In genomic region chr3:16496008-16496407, GRCh38 we compare ENCODE assay signal across 10 cellular contexts. TPM values are rescaled to one million over a fixed set of nuclear protein-coding genes. Genes with fewer than 3 reads are reported as not detected.
A peak's percentile ranks its signal among the peaks of the same experiment; 100 is the strongest.
DNase-seq lines count a peak whose midpoint lies in the region; ATAC-seq and TF ChIP-seq lines count a peak whose summit lies in the region.
"Had no signal": no experiment of that assay in that cellular context is flagged by ENCODE, and none has a peak within 500 bp of the region (broad histone marks: within the 10 kb centered on the region; RNA-seq: fewer than 3 reads in every experiment).

No MANE protein-coding gene starts in this region.

- DNase-seq in activated naive CD4-positive, alpha-beta T cell treated with anti-CD3 and anti-CD28 coated beads for 36 hours = peak; percentile 21
- DNase-seq in activated naive CD4-positive, alpha-beta T cell treated with Interleukin-2 at 50 U/mL for 16 hours = no peak
- no peak for DNase-seq in Karpas-422
- DNase-seq in stimulated activated naive CD8-positive, alpha-beta T cell treated with anti-CD3 and anti-CD28 coated beads, Interleukin-15, amount 100 ng/mL, for 72 hours = no peak
- DNase-seq in GM23248 = no peak
- no peak for DNase-seq in NCI-H524 treated with DMSO at 0.1 percent for 48 hours (lab: John Stamatoyannopoulos, UW)
- DNase-seq in gastrocnemius medialis = no peak
- DNase-seq: endodermal cell; stimulated activated CD4-positive, alpha-beta T cell treated with anti-CD3 and anti-CD28 coated beads, Interleukin-4, amount 100 ng/mL, for 4 hours had no signal

- H3K4me3 ChIP-seq in Karpas-422 (ENCODE audit: low read length) (peak overlapping the region; percentile 46; the same call in 1 of the 2 replicates), GM23248 (no peak overlapping the region), gastrocnemius medialis (no peak overlapping the region)

- H3K9me3 ChIP-seq in Karpas-422 (ENCODE audit: low read length) = no peaks in the 10 kb centered on the region
- no peaks in the 10 kb centered on the region for H3K9me3 ChIP-seq in GM23248 (ENCODE audit: low read depth)
- H3K9me3 ChIP-seq in gastrocnemius medialis = no peaks in the 10 kb centered on the region

- H3K4me1 Mint-ChIP-seq in activated naive CD4-positive, alpha-beta T cell treated with anti-CD3 and anti-CD28 coated beads for 36 hours (ENCODE audit: low read depth) = peaks cover 59% of the 10 kb centered on the region
- peaks cover 74% of the 10 kb centered on the region for H3K4me1 Mint-ChIP-seq in stimulated activated naive CD8-positive, alpha-beta T cell treated with anti-CD3 and anti-CD28 coated beads, Interleukin-15, amount 100 ng/mL, for 72 hours
- H3K4me1 Mint-ChIP-seq: endodermal cell had no signal

- H3K79me2 ChIP-seq in Karpas-422 (ENCODE audit: low read length) (peaks cover 97% of the 10 kb centered on the region), GM23248 (ENCODE audit: insufficient read depth) (peaks cover 91% of the 10 kb centered on the region)

- H3K36me3 Mint-ChIP-seq in activated naive CD4-positive, alpha-beta T cell treated with anti-CD3 and anti-CD28 coated beads for 36 hours (ENCODE audit: low read depth) = peaks cover 34% of the 10 kb centered on the region

- peak overlapping the region; percentile 74 for H3K4me2 ChIP-seq in Karpas-422 (ENCODE audit: low read depth, low read length, poor library complexity, severe bottlenecking)
- H3K4me2 ChIP-seq in GM23248 (ENCODE audit: unreplicated experiment) = no peak overlapping the region

- in situ Hi-C loops in GM23248 (cut with MboI) = no loop called here
- in situ Hi-C loops in gastrocnemius medialis (cut with MboI; ENCODE audit: low sequenced_read_pairs in 4 of 4) = no loop called here

- H3K36me3 ChIP-seq in Karpas-422 (ENCODE audit: insufficient read depth, low read length) (peaks cover 61% of the 10 kb centered on the region), GM23248 (ENCODE audit: low read depth) (0 out of 2 replicates have a peak, but pooled peaks cover 5% of the 10 kb centered on the region), gastrocnemius medialis (peaks cover 0 to 10% of the 10 kb centered on the region in 2 donors)

- H3K27ac Mint-ChIP-seq in activated naive CD4-positive, alpha-beta T cell treated with anti-CD3 and anti-CD28 coated beads for 36 hours = peak overlapping the region; percentile 46
- no peak overlapping the region for H3K27ac Mint-ChIP-seq in stimulated activated naive CD8-positive, alpha-beta T cell treated with anti-CD3 and anti-CD28 coated beads, Interleukin-15, amount 100 ng/mL, for 72 hours
- H3K27ac Mint-ChIP-seq: endodermal cell had no signal

- intact Hi-C loops in activated naive CD4-positive, alpha-beta T cell treated with anti-CD3 and anti-CD28 coated beads for 36 hours (cut with micrococcal nuclease) = loop anchor here (1.0 kb wide), 3 partner anchors 13 to 25 kb away; no protein-coding TSS in a partner anchor
- intact Hi-C loops in gastrocnemius medialis (cut with DNase I; ENCODE audit: low total_unique reads) = no loop called here

- H3K27me3 Mint-ChIP-seq in activated naive CD4-positive, alpha-beta T cell treated with anti-CD3 and anti-CD28 coated beads for 36 hours (ENCODE audit: low read depth) = no peaks in the 10 kb centered on the region
- no peaks in the 10 kb centered on the region for H3K27me3 Mint-ChIP-seq in stimulated activated naive CD8-positive, alpha-beta T cell treated with anti-CD3 and anti-CD28 coated beads, Interleukin-15, amount 100 ng/mL, for 72 hours

- CTCF ChIA-PET in activated naive CD4-positive, alpha-beta T cell treated with anti-CD3 and anti-CD28 coated beads for 36 hours (lab: Charles Lee) = interaction anchor here (1.5 to 1.9 kb wide), 2 partner anchors 13 to 44 kb away, joined by 4 to 5 read pairs; no protein-coding TSS in a partner anchor

- WGBS in GM23248 (ENCODE audit: low coverage in 1 of 2, low lambda C conversion rate in 2 of 2, missing lambda C conversion rate in 2 of 2), 2 experiments = 97% methylated on average over 2 of the region's 2 CpGs

- H3K9me2 ChIP-seq in Karpas-422 (replicated peaks; ENCODE audit: insufficient read depth, low read length) = no peaks in the 10 kb centered on the region
- no peaks in the 10 kb centered on the region for H3K9me2 ChIP-seq in GM23248 (ENCODE audit: insufficient read depth)

- ATAC-seq in HG02623 (IDR thresholded peaks at IDR 0.05; ENCODE audit: unreplicated experiment) (peak; percentile 17), gastrocnemius medialis (no peak)
- peak; percentile 42 for ATAC-seq in stimulated activated naive CD8-positive, alpha-beta T cell treated with anti-CD3 and anti-CD28 coated beads, Interleukin-15, amount 100 ng/mL, for 72 hours

- no peak for TF ChIP-seq CTCF in gastrocnemius medialis (IDR thresholded peaks at IDR 0.05 in 4 of 5, conservative IDR thresholded peaks at IDR 0.05 in 1 of 5)

- no peak for TF ChIP-seq POLR2A in gastrocnemius medialis (IDR thresholded peaks at IDR 0.05)

- H3K27me3 ChIP-seq in Karpas-422 (ENCODE audit: low read length) (no peaks in the 10 kb centered on the region), GM23248 (replicated peaks; ENCODE audit: insufficient read depth) (no peaks in the 10 kb centered on the region), gastrocnemius medialis (no peaks in the 10 kb centered on the region)

- H3K27ac ChIP-seq in Karpas-422 (ENCODE audit: low read length) (peak overlapping the region; percentile 99), GM23248 (no peak overlapping the region), gastrocnemius medialis (no peak overlapping the region)

- no peaks in the 10 kb centered on the region for H3F3A ChIP-seq in GM23248 (ENCODE audit: insufficient read depth)

- peaks cover 93% of the 10 kb centered on the region for H3K4me1 ChIP-seq in Karpas-422 (ENCODE audit: low read length)
- no peaks in the 10 kb centered on the region for H3K4me1 ChIP-seq in GM23248 (ENCODE audit: insufficient read depth)
- H3K4me1 ChIP-seq in gastrocnemius medialis = peaks cover 0 to 15% of the 10 kb centered on the region in 2 donors

- H2AFZ ChIP-seq in Karpas-422 (ENCODE audit: low read length) = no peak overlapping the region
- H2AFZ ChIP-seq in GM23248 = no peak overlapping the region

- no peaks in the 10 kb centered on the region for H3K9me3 Mint-ChIP-seq in activated naive CD4-positive, alpha-beta T cell treated with anti-CD3 and anti-CD28 coated beads for 36 hours
- no peaks in the 10 kb centered on the region for H3K9me3 Mint-ChIP-seq in stimulated activated naive CD8-positive, alpha-beta T cell treated with anti-CD3 and anti-CD28 coated beads, Interleukin-15, amount 100 ng/mL, for 72 hours

- peak overlapping the region; percentile 58 for H3K9ac ChIP-seq in Karpas-422 (ENCODE audit: low read length)
- no peak overlapping the region for H3K9ac ChIP-seq in GM23248

- H4K20me1 ChIP-seq in Karpas-422 (ENCODE audit: insufficient read depth, low read depth, low read length) (peaks cover 23% of the 10 kb centered on the region; the same call in 1 of the 2 replicates), GM23248 (ENCODE audit: insufficient read depth) (peaks cover 7% of the 10 kb centered on the region)

- peak overlapping the region; percentile 1 for H3K4me3 Mint-ChIP-seq in activated naive CD4-positive, alpha-beta T cell treated with anti-CD3 and anti-CD28 coated beads for 36 hours
- peak overlapping the region in 1 of 2 donors; percentile 28 for H3K4me3 Mint-ChIP-seq in stimulated activated naive CD8-positive, alpha-beta T cell treated with anti-CD3 and anti-CD28 coated beads, Interleukin-15, amount 100 ng/mL, for 72 hours
- H3K4me3 Mint-ChIP-seq: endodermal cell had no signal

RNA-seq across cellular contexts. Expression of gene RFTN1, which starts 17.5 kb away (rescaled TPM):
- total RNA-seq in activated naive CD4-positive, alpha-beta T cell treated with anti-CD3 and anti-CD28 coated beads for 36 hours = 100 to 1,000 TPM in 1 of 2 experiments, 10 to 100 TPM in 1; 95.9 to 109 TPM
- 291 and 375 TPM in 2 replicates for total RNA-seq in Karpas-422 (2014; rRNA removed; shearing (Covaris generic); ENCODE audit: low replicate concordance)
- 62.3 and 77.7 TPM in 2 replicates for total RNA-seq in GM23248 (2014; rRNA removed; shearing (Covaris generic))
- polyA plus RNA-seq in GM23248 (2016; fragmentation: Nextera tagmentation; extraction: Ambion mirVana) = 42.9 and 43.1 TPM in 2 replicates
- 10 to 100 TPM; 10.7 to 22.8 (median 11.7) TPM for total RNA-seq in gastrocnemius medialis

Comparison
In these comparisons a context has a peak if more than half of its experiments do, and no peak if none do; other contexts are left out.
1. ATAC-seq: peak in HG02623 (single experiment) and stimulated activated naive CD8-positive, alpha-beta T cell treated with anti-CD3 and anti-CD28 coated beads, Interleukin-15, amount 100 ng/mL, for 72 hours (single experiment); none in gastrocnemius medialis (0 of 2).